20 cellular contexts compared by ENCODE assay signal in genomic region chr7:22972207-22972606, GRCh38.
"Had no signal": no experiment of that assay in that cellular context is flagged by ENCODE, and none has a peak within 500 bp of the region (broad histone marks: within the 10 kb centered on the region; RNA-seq: fewer than 3 reads in every experiment).

No MANE protein-coding gene starts in this region.

- H3K4me1 ChIP-seq: gastroesophageal sphincter, sigmoid colon, stomach, transverse colon had no signal

- DNase-seq: effector memory CD8-positive, alpha-beta T cell; erythroblast; glutamatergic neuron; islet precursor cell; natural killer cell; posterior cingulate gyrus; sigmoid colon; stimulated activated CD4-positive, alpha-beta T cell treated with anti-CD3 and anti-CD28 coated beads, Interleukin-2, amount 100 ng/mL, for 24 hours; stimulated activated CD4-positive, alpha-beta T cell treated with anti-CD3 and anti-CD28 coated beads, Interleukin-4, amount 100 ng/mL, for 4 hours; stimulated activated naive B cell treated with anti-CD40 and anti-IgM and Interleukin-4, amounts not matched to agents 10 μg/mL and 1 μg/mL and 100 μg/mL, for 72 hours; stomach; substantia nigra; transverse colon had no signal

- H3K27me3 ChIP-seq: gastroesophageal sphincter, right atrium auricular region, sigmoid colon, stomach, transverse colon had no signal

- H3K9me3 ChIP-seq: gastroesophageal sphincter, right atrium auricular region, sigmoid colon, stomach, thoracic aorta, transverse colon had no signal

- H3K4me1 Mint-ChIP-seq: mesothelial cell of epicardium, natural killer cell, neural crest cell had no signal

- H3K4me3 ChIP-seq: gastroesophageal sphincter, right atrium auricular region, sigmoid colon, skin epidermis, stomach, thoracic aorta, transverse colon had no signal

- H3K4me3 Mint-ChIP-seq: effector memory CD8-positive, alpha-beta T cell; mesothelial cell of epicardium; natural killer cell; neural crest cell; stimulated activated naive B cell treated with anti-CD40 and anti-IgM and Interleukin-4, amounts not matched to agents 10 μg/mL and 1 μg/mL and 100 μg/mL, for 72 hours had no signal

- H3K27ac ChIP-seq: gastroesophageal sphincter, right atrium auricular region, sigmoid colon, skin epidermis, stomach, thoracic aorta, transverse colon had no signal

- H3K36me3 ChIP-seq: transverse colon had no signal

- H3K27ac Mint-ChIP-seq: mesothelial cell of epicardium; natural killer cell; stimulated activated naive B cell treated with anti-CD40 and anti-IgM and Interleukin-4, amounts not matched to agents 10 μg/mL and 1 μg/mL and 100 μg/mL, for 72 hours had no signal

- ATAC-seq: effector memory CD8-positive, alpha-beta T cell; gastroesophageal sphincter; left lobe of liver; natural killer cell; stimulated activated naive B cell treated with anti-CD40 and anti-IgM and Interleukin-4, amounts not matched to agents 10 μg/mL and 1 μg/mL and 100 μg/mL, for 72 hours had no signal

- H3K27me3 Mint-ChIP-seq: effector memory CD8-positive, alpha-beta T cell; stimulated activated naive B cell treated with anti-CD40 and anti-IgM and Interleukin-4, amounts not matched to agents 10 μg/mL and 1 μg/mL and 100 μg/mL, for 72 hours had no signal

- H3K9me3 Mint-ChIP-seq: effector memory CD8-positive, alpha-beta T cell; mesothelial cell of epicardium; natural killer cell; stimulated activated naive B cell treated with anti-CD40 and anti-IgM and Interleukin-4, amounts not matched to agents 10 μg/mL and 1 μg/mL and 100 μg/mL, for 72 hours had no signal
